ENCODE assay signal across 31 cellular contexts in the genomic region with DNA sequence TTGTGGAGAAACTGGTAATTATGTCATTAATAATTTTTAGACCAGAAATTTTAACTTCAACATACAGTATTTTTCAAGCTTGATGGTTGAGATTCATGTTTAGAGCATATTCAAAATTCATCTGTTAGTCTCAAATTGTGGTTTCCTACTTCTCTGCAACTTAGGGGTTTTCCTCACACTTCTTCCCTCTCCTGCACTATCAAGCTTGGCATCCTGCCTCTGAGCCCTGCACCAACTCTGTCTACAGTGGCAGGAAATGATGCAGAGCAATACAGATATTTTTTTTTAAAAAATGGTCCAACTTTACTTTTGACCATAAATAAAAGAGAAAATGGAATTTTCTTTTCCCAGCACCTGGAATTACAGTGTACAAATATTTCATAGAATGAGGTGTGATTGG.
DNase-seq lines count a peak whose midpoint lies in the region; ATAC-seq and TF ChIP-seq lines count a peak whose summit lies in the region.
"Had no signal": no experiment of that assay in that cellular context is flagged by ENCODE, and none has a peak within 500 bp of the region (broad histone marks: within the 10 kb centered on the region; RNA-seq: fewer than 3 reads in every experiment).

No MANE protein-coding gene starts in this region.

- TF ChIP-seq CTCF in fibroblast of the aortic adventitia (IDR thresholded peaks at IDR 0.05; ENCODE audit: insufficient read depth, low read length) (no peak), GM23338 (conservative IDR thresholded peaks at IDR 0.05; ENCODE audit: low read depth in 2 of 2) (no peak)

- no peaks in the 10 kb centered on the region for H3K36me3 ChIP-seq in GM23338 (ENCODE audit: insufficient read depth)
- H3K36me3 ChIP-seq: gastroesophageal sphincter, ovary, right atrium auricular region had no signal

- H3K9me3 Mint-ChIP-seq in GM23338 = no peaks in the 10 kb centered on the region
- H3K9me3 Mint-ChIP-seq: activated naive CD8-positive, alpha-beta T cell treated with anti-CD3 and anti-CD28 coated beads, Interleukin-2, amount 50 U/mL, for 24 hours had no signal

- H3K4me3 ChIP-seq in fibroblast of the aortic adventitia (ENCODE audit: low read depth, low read length) (no peak overlapping the region), GM23338 (no peak overlapping the region)
- H3K4me3 ChIP-seq: gastroesophageal sphincter, ovary, right atrium auricular region had no signal

- H3K4me2 ChIP-seq in GM23338 = no peak overlapping the region
- H3K4me2 ChIP-seq: SK-N-SH had no signal

- H2AFZ ChIP-seq in GM23338 = no peak overlapping the region

- 0 out of 2 replicates have a peak, but pooled peaks cover 5% of the 10 kb centered on the region for H3K9me2 ChIP-seq in GM23338 (ENCODE audit: insufficient read depth)
- H3K9me2 ChIP-seq: SK-N-SH had no signal

- DNase-seq in NCI-H226 = peak; percentile 65
- DNase-seq in fibroblast of the aortic adventitia (ENCODE audit: low read depth) = peak; percentile 43
- DNase-seq in erythroblast (lab: John Stamatoyannopoulos, UW) = no peak
- no peak for DNase-seq in GM23338 (ENCODE audit: low spot score)
- DNase-seq in activated CD8-positive, alpha-beta memory T cell treated with anti-CD3 and anti-CD28 coated beads for 24 hours = no peak
- no peak for DNase-seq in foreskin melanocyte
- DNase-seq: activated CD4-positive, alpha-beta T cell treated with anti-CD3 and anti-CD28 coated beads, Interleukin-2, amount 50 U/mL, for 1 hour; activated CD4-positive, CD25-positive, alpha-beta regulatory T cell; activated CD8-positive, alpha-beta memory T cell treated with anti-CD3 and anti-CD28 coated beads, Interleukin-2, amount 10 ng/mL, durations not matched to agents 7 days and 5 days; activated gamma-delta T cell treated with Interleukin-2 at 50 U/mL for 16 hours; activated naive CD8-positive, alpha-beta T cell treated with anti-CD3 and anti-CD28 coated beads, Interleukin-2, amount 50 U/mL, for 24 hours; activated T-cell treated with anti-CD3 and anti-CD28 coated beads, Interleukin-2, amount 50 U/mL, for 4 hours; caudate nucleus; GDM1; hippocampal formation; NCI-H1417 treated with DMSO at 0.1 percent for 48 hours; NCI-H2081 treated with DMSO at 0.1 percent for 48 hours; NCI-H345; NCI-H69; ovary; SK-N-SH; small intestine; stimulated activated naive B cell treated with anti-CD40 and anti-IgM and Interleukin-4, amounts not matched to agents 10 μg/mL and 1 μg/mL and 100 μg/mL, for 72 hours had no signal

- no peaks in the 10 kb centered on the region for H3K27me3 ChIP-seq in GM23338 (ENCODE audit: insufficient read depth)
- H3K27me3 ChIP-seq: gastroesophageal sphincter, ovary, right atrium auricular region had no signal

- H3K79me2 ChIP-seq in GM23338 (replicated peaks; ENCODE audit: insufficient read depth) = no peaks in the 10 kb centered on the region

- no peak for TF ChIP-seq POLR2A in erythroblast (IDR thresholded peaks at IDR 0.05; ENCODE audit: low read length)

- H3K4me1 ChIP-seq in GM23338 (ENCODE audit: insufficient read depth) = no peaks in the 10 kb centered on the region
- H3K4me1 ChIP-seq: gastroesophageal sphincter, right atrium auricular region had no signal

- no peaks in the 10 kb centered on the region for H3K27me3 Mint-ChIP-seq in GM23338 (ENCODE audit: insufficient read depth, low read depth, poor library complexity)
- H3K27me3 Mint-ChIP-seq: activated CD8-positive, alpha-beta memory T cell treated with anti-CD3 and anti-CD28 coated beads, Interleukin-2, amount 10 ng/mL, durations not matched to agents 7 days and 5 days; activated naive CD8-positive, alpha-beta T cell treated with anti-CD3 and anti-CD28 coated beads, Interleukin-2, amount 50 U/mL, for 24 hours; stimulated activated naive B cell treated with anti-CD40 and anti-IgM and Interleukin-4, amounts not matched to agents 10 μg/mL and 1 μg/mL and 100 μg/mL, for 72 hours had no signal

- no peak overlapping the region for H3K4me3 Mint-ChIP-seq in GM23338
- H3K4me3 Mint-ChIP-seq: activated CD8-positive, alpha-beta memory T cell treated with anti-CD3 and anti-CD28 coated beads, Interleukin-2, amount 10 ng/mL, durations not matched to agents 7 days and 5 days; activated naive CD8-positive, alpha-beta T cell treated with anti-CD3 and anti-CD28 coated beads, Interleukin-2, amount 50 U/mL, for 24 hours; activated T-cell treated with anti-CD3 and anti-CD28 coated beads, Interleukin-2, amount 50 U/mL, for 4 hours; stimulated activated naive B cell treated with anti-CD40 and anti-IgM and Interleukin-4, amounts not matched to agents 10 μg/mL and 1 μg/mL and 100 μg/mL, for 72 hours; T-helper 1 cell treated with Interleukin-12 subunit alpha and Interleukin-12 subunit beta and Interleukin-4 antibody, amounts not matched to agents 30 μg/mL and 1 μg/mL, for 36 hours had no signal

- no peaks in the 10 kb centered on the region for H3F3A ChIP-seq in GM23338 (replicated peaks; ENCODE audit: low read depth)

- no peak overlapping the region for H3K27ac ChIP-seq in GM23338 (ENCODE audit: low read depth)
- H3K27ac ChIP-seq: C4-2B, gastroesophageal sphincter, ovary, right atrium auricular region had no signal

- ATAC-seq in GM18861 (IDR thresholded peaks at IDR 0.05; ENCODE audit: unreplicated experiment) (peak; percentile 77), HG02759 (IDR thresholded peaks at IDR 0.05; ENCODE audit: unreplicated experiment) (peak; percentile 74), GM23338 (no peak)
- ATAC-seq: activated CD8-positive, alpha-beta memory T cell treated with anti-CD3 and anti-CD28 coated beads, Interleukin-2, amount 10 ng/mL, durations not matched to agents 7 days and 5 days; activated naive CD8-positive, alpha-beta T cell treated with anti-CD3 and anti-CD28 coated beads, Interleukin-2, amount 50 U/mL, for 24 hours; activated T-cell treated with anti-CD3 and anti-CD28 coated beads, Interleukin-2, amount 50 U/mL, for 4 hours; esophagus mucosa; gastroesophageal sphincter; Right ventricle myocardium inferior; stimulated activated naive B cell treated with anti-CD40 and anti-IgM and Interleukin-4, amounts not matched to agents 10 μg/mL and 1 μg/mL and 100 μg/mL, for 72 hours had no signal

- H3K4me1 Mint-ChIP-seq in GM23338 = no peaks in the 10 kb centered on the region
- H3K4me1 Mint-ChIP-seq: activated CD8-positive, alpha-beta memory T cell treated with anti-CD3 and anti-CD28 coated beads, Interleukin-2, amount 10 ng/mL, durations not matched to agents 7 days and 5 days; activated naive CD8-positive, alpha-beta T cell treated with anti-CD3 and anti-CD28 coated beads, Interleukin-2, amount 50 U/mL, for 24 hours; stimulated activated naive B cell treated with anti-CD40 and anti-IgM and Interleukin-4, amounts not matched to agents 10 μg/mL and 1 μg/mL and 100 μg/mL, for 72 hours had no signal

- H3K36me3 Mint-ChIP-seq in GM23338 (ENCODE audit: low read depth) = no peaks in the 10 kb centered on the region
- H3K36me3 Mint-ChIP-seq: activated CD8-positive, alpha-beta memory T cell treated with anti-CD3 and anti-CD28 coated beads, Interleukin-2, amount 10 ng/mL, durations not matched to agents 7 days and 5 days had no signal

- no peaks in the 10 kb centered on the region for H4K20me1 ChIP-seq in GM23338 (replicated peaks; ENCODE audit: insufficient read depth)

- H3K27ac Mint-ChIP-seq in GM23338 = no peak overlapping the region
- H3K27ac Mint-ChIP-seq: activated CD8-positive, alpha-beta memory T cell treated with anti-CD3 and anti-CD28 coated beads, Interleukin-2, amount 10 ng/mL, durations not matched to agents 7 days and 5 days; activated naive CD8-positive, alpha-beta T cell treated with anti-CD3 and anti-CD28 coated beads, Interleukin-2, amount 50 U/mL, for 24 hours; stimulated activated naive B cell treated with anti-CD40 and anti-IgM and Interleukin-4, amounts not matched to agents 10 μg/mL and 1 μg/mL and 100 μg/mL, for 72 hours; T-helper 1 cell treated with Interleukin-12 subunit alpha and Interleukin-12 subunit beta and Interleukin-4 antibody, amounts not matched to agents 30 μg/mL and 1 μg/mL, for 36 hours had no signal

TF ChIP-seq in GM23338, 12 proteins besides CTCF, POLR2A, EP300 and RAD21 (continues in another document):
- no peak for TF ChIP-seq NANOG (IDR thresholded peaks at IDR 0.05; ENCODE audit: borderline replicate concordance)
- no peak for TF ChIP-seq EZH2 (IDR thresholded peaks at IDR 0.05; ENCODE audit: low read depth, unreplicated experiment)
- TF ChIP-seq ZNF114 (CRISPR knock-in tag; IDR thresholded peaks at IDR 0.05) = no peak
- TF ChIP-seq, protein P1, sequence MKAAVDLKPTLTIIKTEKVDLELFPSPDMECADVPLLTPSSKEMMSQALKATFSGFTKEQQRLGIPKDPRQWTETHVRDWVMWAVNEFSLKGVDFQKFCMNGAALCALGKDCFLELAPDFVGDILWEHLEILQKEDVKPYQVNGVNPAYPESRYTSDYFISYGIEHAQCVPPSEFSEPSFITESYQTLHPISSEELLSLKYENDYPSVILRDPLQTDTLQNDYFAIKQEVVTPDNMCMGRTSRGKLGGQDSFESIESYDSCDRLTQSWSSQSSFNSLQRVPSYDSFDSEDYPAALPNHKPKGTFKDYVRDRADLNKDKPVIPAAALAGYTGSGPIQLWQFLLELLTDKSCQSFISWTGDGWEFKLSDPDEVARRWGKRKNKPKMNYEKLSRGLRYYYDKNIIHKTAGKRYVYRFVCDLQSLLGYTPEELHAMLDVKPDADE (IDR thresholded peaks at IDR 0.05) = no peak
- TF ChIP-seq POLR2AphosphoS5 (IDR thresholded peaks at IDR 0.05; ENCODE audit: low read depth) = no peak
- no peak for TF ChIP-seq EZH2phosphoT487 (IDR thresholded peaks at IDR 0.05; ENCODE audit: unreplicated experiment)

Comparison
In these comparisons a context has a peak if more than half of its experiments do, and no peak if none do; other contexts are left out.
1. DNase-seq: peak in NCI-H226 (single experiment) and fibroblast of the aortic adventitia (single experiment); none in erythroblast (0 of 2), GM23338 (single experiment), activated CD8-positive, alpha-beta memory T cell treated with anti-CD3 and anti-CD28 coated beads for 24 hours (single experiment) and foreskin melanocyte (single experiment).